1 cellular context compared by ENCODE assay signal in the genomic region with DNA sequence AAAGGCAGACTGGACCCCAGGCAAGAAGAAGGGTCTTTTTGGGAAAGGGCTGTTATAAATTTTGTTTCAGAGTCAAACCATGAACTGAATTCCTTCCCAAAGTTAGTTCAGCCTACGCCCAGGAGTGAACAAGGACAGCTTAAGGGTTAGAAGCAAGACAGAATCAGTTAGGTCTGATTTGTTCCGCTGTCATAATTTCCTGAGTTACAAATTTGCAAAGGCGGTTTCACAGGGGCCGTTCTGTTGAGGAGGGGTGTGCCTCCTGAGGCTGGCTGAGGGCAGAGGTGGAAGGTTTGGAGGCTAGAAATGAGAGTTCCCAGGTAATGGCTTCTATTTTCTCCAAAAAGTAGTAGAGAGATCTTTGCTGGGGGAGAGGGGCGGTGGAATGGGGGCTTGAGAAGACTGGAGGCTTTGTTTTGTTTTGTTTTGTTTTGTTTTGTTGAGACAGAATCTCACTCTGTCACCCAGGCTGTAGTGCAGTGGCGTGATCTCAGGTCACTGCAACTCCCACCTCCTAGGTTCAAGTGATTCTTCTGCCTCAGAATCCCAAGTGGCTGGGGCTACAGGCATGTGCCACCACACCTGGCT.
TF ChIP-seq lines count a peak whose summit lies in the region.

No MANE protein-coding gene starts in this region.

TF ChIP-seq in WTC11, 78 proteins besides CTCF, POLR2A, EP300 and RAD21:
- TF ChIP-seq, protein P1, sequence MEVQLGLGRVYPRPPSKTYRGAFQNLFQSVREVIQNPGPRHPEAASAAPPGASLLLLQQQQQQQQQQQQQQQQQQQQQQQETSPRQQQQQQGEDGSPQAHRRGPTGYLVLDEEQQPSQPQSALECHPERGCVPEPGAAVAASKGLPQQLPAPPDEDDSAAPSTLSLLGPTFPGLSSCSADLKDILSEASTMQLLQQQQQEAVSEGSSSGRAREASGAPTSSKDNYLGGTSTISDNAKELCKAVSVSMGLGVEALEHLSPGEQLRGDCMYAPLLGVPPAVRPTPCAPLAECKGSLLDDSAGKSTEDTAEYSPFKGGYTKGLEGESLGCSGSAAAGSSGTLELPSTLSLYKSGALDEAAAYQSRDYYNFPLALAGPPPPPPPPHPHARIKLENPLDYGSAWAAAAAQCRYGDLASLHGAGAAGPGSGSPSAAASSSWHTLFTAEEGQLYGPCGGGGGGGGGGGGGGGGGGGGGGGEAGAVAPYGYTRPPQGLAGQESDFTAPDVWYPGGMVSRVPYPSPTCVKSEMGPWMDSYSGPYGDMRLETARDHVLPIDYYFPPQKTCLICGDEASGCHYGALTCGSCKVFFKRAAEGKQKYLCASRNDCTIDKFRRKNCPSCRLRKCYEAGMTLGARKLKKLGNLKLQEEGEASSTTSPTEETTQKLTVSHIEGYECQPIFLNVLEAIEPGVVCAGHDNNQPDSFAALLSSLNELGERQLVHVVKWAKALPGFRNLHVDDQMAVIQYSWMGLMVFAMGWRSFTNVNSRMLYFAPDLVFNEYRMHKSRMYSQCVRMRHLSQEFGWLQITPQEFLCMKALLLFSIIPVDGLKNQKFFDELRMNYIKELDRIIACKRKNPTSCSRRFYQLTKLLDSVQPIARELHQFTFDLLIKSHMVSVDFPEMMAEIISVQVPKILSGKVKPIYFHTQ (CRISPR knock-in tag; IDR thresholded peaks at IDR 0.05) = no peak
- TF ChIP-seq JUN (CRISPR knock-in tag; IDR thresholded peaks at IDR 0.05) = no peak
- TF ChIP-seq, protein P2, sequence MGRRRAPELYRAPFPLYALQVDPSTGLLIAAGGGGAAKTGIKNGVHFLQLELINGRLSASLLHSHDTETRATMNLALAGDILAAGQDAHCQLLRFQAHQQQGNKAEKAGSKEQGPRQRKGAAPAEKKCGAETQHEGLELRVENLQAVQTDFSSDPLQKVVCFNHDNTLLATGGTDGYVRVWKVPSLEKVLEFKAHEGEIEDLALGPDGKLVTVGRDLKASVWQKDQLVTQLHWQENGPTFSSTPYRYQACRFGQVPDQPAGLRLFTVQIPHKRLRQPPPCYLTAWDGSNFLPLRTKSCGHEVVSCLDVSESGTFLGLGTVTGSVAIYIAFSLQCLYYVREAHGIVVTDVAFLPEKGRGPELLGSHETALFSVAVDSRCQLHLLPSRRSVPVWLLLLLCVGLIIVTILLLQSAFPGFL (CRISPR knock-in tag; IDR thresholded peaks at IDR 0.05; ENCODE audit: borderline replicate concordance) = no peak
- no peak for TF ChIP-seq PRRX2 (CRISPR knock-in tag; IDR thresholded peaks at IDR 0.05)
- TF ChIP-seq, protein P3, sequence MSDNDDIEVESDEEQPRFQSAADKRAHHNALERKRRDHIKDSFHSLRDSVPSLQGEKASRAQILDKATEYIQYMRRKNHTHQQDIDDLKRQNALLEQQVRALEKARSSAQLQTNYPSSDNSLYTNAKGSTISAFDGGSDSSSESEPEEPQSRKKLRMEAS (CRISPR knock-in tag; IDR thresholded peaks at IDR 0.05) = no peak
- TF ChIP-seq, protein P4, sequence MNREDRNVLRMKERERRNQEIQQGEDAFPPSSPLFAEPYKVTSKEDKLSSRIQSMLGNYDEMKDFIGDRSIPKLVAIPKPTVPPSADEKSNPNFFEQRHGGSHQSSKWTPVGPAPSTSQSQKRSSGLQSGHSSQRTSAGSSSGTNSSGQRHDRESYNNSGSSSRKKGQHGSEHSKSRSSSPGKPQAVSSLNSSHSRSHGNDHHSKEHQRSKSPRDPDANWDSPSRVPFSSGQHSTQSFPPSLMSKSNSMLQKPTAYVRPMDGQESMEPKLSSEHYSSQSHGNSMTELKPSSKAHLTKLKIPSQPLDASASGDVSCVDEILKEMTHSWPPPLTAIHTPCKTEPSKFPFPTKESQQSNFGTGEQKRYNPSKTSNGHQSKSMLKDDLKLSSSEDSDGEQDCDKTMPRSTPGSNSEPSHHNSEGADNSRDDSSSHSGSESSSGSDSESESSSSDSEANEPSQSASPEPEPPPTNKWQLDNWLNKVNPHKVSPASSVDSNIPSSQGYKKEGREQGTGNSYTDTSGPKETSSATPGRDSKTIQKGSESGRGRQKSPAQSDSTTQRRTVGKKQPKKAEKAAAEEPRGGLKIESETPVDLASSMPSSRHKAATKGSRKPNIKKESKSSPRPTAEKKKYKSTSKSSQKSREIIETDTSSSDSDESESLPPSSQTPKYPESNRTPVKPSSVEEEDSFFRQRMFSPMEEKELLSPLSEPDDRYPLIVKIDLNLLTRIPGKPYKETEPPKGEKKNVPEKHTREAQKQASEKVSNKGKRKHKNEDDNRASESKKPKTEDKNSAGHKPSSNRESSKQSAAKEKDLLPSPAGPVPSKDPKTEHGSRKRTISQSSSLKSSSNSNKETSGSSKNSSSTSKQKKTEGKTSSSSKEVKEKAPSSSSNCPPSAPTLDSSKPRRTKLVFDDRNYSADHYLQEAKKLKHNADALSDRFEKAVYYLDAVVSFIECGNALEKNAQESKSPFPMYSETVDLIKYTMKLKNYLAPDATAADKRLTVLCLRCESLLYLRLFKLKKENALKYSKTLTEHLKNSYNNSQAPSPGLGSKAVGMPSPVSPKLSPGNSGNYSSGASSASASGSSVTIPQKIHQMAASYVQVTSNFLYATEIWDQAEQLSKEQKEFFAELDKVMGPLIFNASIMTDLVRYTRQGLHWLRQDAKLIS (CRISPR knock-in tag; IDR thresholded peaks at IDR 0.05; ENCODE audit: borderline replicate concordance) = no peak
- TF ChIP-seq SOX15 (CRISPR knock-in tag; IDR thresholded peaks at IDR 0.05) = no peak
- TF ChIP-seq, protein P5, sequence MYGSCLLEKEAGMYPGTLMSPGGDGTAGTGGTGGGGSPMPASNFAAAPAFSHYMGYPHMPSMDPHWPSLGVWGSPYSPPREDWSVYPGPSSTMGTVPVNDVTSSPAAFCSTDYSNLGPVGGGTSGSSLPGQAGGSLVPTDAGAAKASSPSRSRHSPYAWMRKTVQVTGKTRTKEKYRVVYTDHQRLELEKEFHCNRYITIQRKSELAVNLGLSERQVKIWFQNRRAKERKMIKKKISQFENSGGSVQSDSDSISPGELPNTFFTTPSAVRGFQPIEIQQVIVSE (CRISPR knock-in tag; IDR thresholded peaks at IDR 0.05; ENCODE audit: borderline replicate concordance) = no peak
- TF ChIP-seq, protein P6, sequence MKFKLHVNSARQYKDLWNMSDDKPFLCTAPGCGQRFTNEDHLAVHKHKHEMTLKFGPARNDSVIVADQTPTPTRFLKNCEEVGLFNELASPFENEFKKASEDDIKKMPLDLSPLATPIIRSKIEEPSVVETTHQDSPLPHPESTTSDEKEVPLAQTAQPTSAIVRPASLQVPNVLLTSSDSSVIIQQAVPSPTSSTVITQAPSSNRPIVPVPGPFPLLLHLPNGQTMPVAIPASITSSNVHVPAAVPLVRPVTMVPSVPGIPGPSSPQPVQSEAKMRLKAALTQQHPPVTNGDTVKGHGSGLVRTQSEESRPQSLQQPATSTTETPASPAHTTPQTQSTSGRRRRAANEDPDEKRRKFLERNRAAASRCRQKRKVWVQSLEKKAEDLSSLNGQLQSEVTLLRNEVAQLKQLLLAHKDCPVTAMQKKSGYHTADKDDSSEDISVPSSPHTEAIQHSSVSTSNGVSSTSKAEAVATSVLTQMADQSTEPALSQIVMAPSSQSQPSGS (CRISPR knock-in tag; IDR thresholded peaks at IDR 0.05; ENCODE audit: borderline replicate concordance, low read depth) = no peak
- no peak for TF ChIP-seq ZNF671 (CRISPR knock-in tag; IDR thresholded peaks at IDR 0.05)
- TF ChIP-seq MYBL2 (CRISPR knock-in tag; IDR thresholded peaks at IDR 0.05) = no peak
